26 cellular contexts compared by ENCODE assay signal in the genomic region with DNA sequence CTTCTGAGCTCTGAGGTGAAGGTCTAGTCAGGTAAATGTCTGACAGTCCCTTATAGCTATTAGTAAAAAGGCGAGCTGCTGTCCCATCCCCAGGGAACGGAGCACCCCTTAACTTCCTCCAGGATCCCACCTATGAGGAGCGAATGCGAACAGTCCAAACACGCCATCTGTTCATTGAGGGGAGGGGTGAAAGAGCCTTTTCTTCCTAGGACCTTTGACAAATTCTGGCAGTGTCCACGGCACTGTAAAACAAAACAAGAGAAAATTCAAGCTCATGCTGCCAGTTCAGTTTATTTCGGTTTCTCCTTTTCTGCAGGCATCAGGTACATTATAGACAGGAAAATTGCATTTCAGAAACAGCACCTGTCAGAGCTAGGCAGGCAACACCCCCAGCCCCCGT.
"Had no signal": no experiment of that assay in that cellular context is flagged by ENCODE, and none has a peak within 500 bp of the region (broad histone marks: within the 10 kb centered on the region; RNA-seq: fewer than 3 reads in every experiment).

No MANE protein-coding gene starts in this region.

- DNase-seq: activated CD4-positive, alpha-beta memory T cell treated with anti-CD3 and anti-CD28 coated beads, Interleukin-2, amount 10 ng/mL, durations not matched to agents 7 days and 5 days; activated CD4-positive, alpha-beta T cell treated with anti-CD3 and anti-CD28 coated beads for 1 hour; activated CD4-positive, alpha-beta T cell treated with anti-CD3 and anti-CD28 coated beads for 4 hours; activated CD4-positive, alpha-beta T cell treated with anti-CD3 and anti-CD28 coated beads, Interleukin-2, amount 10 ng/mL, durations not matched to agents 7 days and 5 days; activated CD4-positive, alpha-beta T cell treated with anti-CD3 and anti-CD28 coated beads, Interleukin-2, amount 50 U/mL, for 4 hours; activated CD8-positive, alpha-beta memory T cell treated with anti-CD3 and anti-CD28 coated beads, Interleukin-2, amount 50 U/mL, for 48 hours; activated gamma-delta T cell; activated naive CD4-positive, alpha-beta T cell; activated naive CD4-positive, alpha-beta T cell treated with anti-CD3 and anti-CD28 coated beads, Interleukin-2, amount 10 ng/mL, durations not matched to agents 7 days and 5 days; activated naive CD8-positive, alpha-beta T cell treated with anti-CD3 and anti-CD28 coated beads, Interleukin-2, amount 10 ng/mL, durations not matched to agents 7 days and 5 days; activated T-cell treated with anti-CD3 and anti-CD28 coated beads for 4 hours; activated T-cell treated with anti-CD3 and anti-CD28 coated beads, Interleukin-2, amount 50 U/mL, for 24 hours; activated T-cell treated with anti-CD3 and anti-CD28 coated beads, Interleukin-2, amount 50 U/mL, for 72 hours; brain microvascular endothelial cell; colonic mucosa; effector CD8-positive, alpha-beta T cell; esophagus squamous epithelium; foreskin melanocyte; head of caudate nucleus; T-cell; T-helper 9 cell had no signal

- H3K9me3 Mint-ChIP-seq: activated CD4-positive, alpha-beta memory T cell treated with anti-CD3 and anti-CD28 coated beads, Interleukin-2, amount 10 ng/mL, durations not matched to agents 7 days and 5 days; activated CD4-positive, alpha-beta T cell treated with anti-CD3 and anti-CD28 coated beads, Interleukin-2, amount 10 ng/mL, durations not matched to agents 7 days and 5 days; activated naive CD4-positive, alpha-beta T cell treated with anti-CD3 and anti-CD28 coated beads, Interleukin-2, amount 10 ng/mL, durations not matched to agents 7 days and 5 days; activated naive CD4-positive, alpha-beta T cell treated with anti-CD3 and anti-CD28 coated beads, Interleukin-2, amount 50 U/mL, for 72 hours; activated naive CD8-positive, alpha-beta T cell treated with anti-CD3 and anti-CD28 coated beads, Interleukin-2, amount 10 ng/mL, durations not matched to agents 7 days and 5 days; activated T-cell treated with anti-CD3 and anti-CD28 coated beads, Interleukin-2, amount 50 U/mL, for 24 hours; central memory CD8-positive, alpha-beta T cell; T-helper 1 cell treated with Interleukin-12 subunit alpha and Interleukin-12 subunit beta and Interleukin-4 antibody, amounts not matched to agents 30 μg/mL and 1 μg/mL, for 36 hours; WTC11 had no signal

- ATAC-seq: activated naive CD4-positive, alpha-beta T cell treated with anti-CD3 and anti-CD28 coated beads, Interleukin-2, amount 50 U/mL, for 72 hours; activated T-cell treated with anti-CD3 and anti-CD28 coated beads, Interleukin-2, amount 50 U/mL, for 72 hours; gastroesophageal sphincter; T-cell; WTC11 had no signal

- H3K4me1 Mint-ChIP-seq: activated CD4-positive, alpha-beta memory T cell treated with anti-CD3 and anti-CD28 coated beads, Interleukin-2, amount 10 ng/mL, durations not matched to agents 7 days and 5 days; activated CD4-positive, alpha-beta T cell treated with anti-CD3 and anti-CD28 coated beads, Interleukin-2, amount 10 ng/mL, durations not matched to agents 7 days and 5 days; activated naive CD4-positive, alpha-beta T cell treated with anti-CD3 and anti-CD28 coated beads, Interleukin-2, amount 10 ng/mL, durations not matched to agents 7 days and 5 days; activated naive CD8-positive, alpha-beta T cell treated with anti-CD3 and anti-CD28 coated beads, Interleukin-2, amount 10 ng/mL, durations not matched to agents 7 days and 5 days; central memory CD8-positive, alpha-beta T cell; T-cell had no signal

- H3K27ac Mint-ChIP-seq: activated CD4-positive, alpha-beta memory T cell treated with anti-CD3 and anti-CD28 coated beads, Interleukin-2, amount 10 ng/mL, durations not matched to agents 7 days and 5 days; activated CD4-positive, alpha-beta T cell treated with anti-CD3 and anti-CD28 coated beads, Interleukin-2, amount 10 ng/mL, durations not matched to agents 7 days and 5 days; activated naive CD4-positive, alpha-beta T cell treated with anti-CD3 and anti-CD28 coated beads, Interleukin-2, amount 10 ng/mL, durations not matched to agents 7 days and 5 days; activated naive CD4-positive, alpha-beta T cell treated with anti-CD3 and anti-CD28 coated beads, Interleukin-2, amount 50 U/mL, for 72 hours; activated naive CD8-positive, alpha-beta T cell treated with anti-CD3 and anti-CD28 coated beads, Interleukin-2, amount 10 ng/mL, durations not matched to agents 7 days and 5 days; activated T-cell treated with anti-CD3 and anti-CD28 coated beads, Interleukin-2, amount 50 U/mL, for 24 hours; activated T-cell treated with anti-CD3 and anti-CD28 coated beads, Interleukin-2, amount 50 U/mL, for 72 hours; T-cell; T-helper 1 cell treated with Interleukin-12 subunit alpha and Interleukin-12 subunit beta and Interleukin-4 antibody, amounts not matched to agents 30 μg/mL and 1 μg/mL, for 36 hours; WTC11 had no signal

- H3K36me3 Mint-ChIP-seq: activated naive CD4-positive, alpha-beta T cell treated with anti-CD3 and anti-CD28 coated beads, Interleukin-2, amount 10 ng/mL, durations not matched to agents 7 days and 5 days; activated naive CD8-positive, alpha-beta T cell treated with anti-CD3 and anti-CD28 coated beads, Interleukin-2, amount 10 ng/mL, durations not matched to agents 7 days and 5 days; T-cell; WTC11 had no signal

- H3K4me3 Mint-ChIP-seq: activated CD4-positive, alpha-beta memory T cell treated with anti-CD3 and anti-CD28 coated beads, Interleukin-2, amount 10 ng/mL, durations not matched to agents 7 days and 5 days; activated CD4-positive, alpha-beta T cell treated with anti-CD3 and anti-CD28 coated beads, Interleukin-2, amount 10 ng/mL, durations not matched to agents 7 days and 5 days; activated naive CD4-positive, alpha-beta T cell treated with anti-CD3 and anti-CD28 coated beads, Interleukin-2, amount 10 ng/mL, durations not matched to agents 7 days and 5 days; activated naive CD8-positive, alpha-beta T cell treated with anti-CD3 and anti-CD28 coated beads, Interleukin-2, amount 10 ng/mL, durations not matched to agents 7 days and 5 days; activated T-cell treated with anti-CD3 and anti-CD28 coated beads, Interleukin-2, amount 50 U/mL, for 24 hours; activated T-cell treated with anti-CD3 and anti-CD28 coated beads, Interleukin-2, amount 50 U/mL, for 72 hours; central memory CD8-positive, alpha-beta T cell; T-cell; T-helper 1 cell treated with Interleukin-12 subunit alpha and Interleukin-12 subunit beta and Interleukin-4 antibody, amounts not matched to agents 30 μg/mL and 1 μg/mL, for 36 hours; WTC11 had no signal
